11 cellular contexts compared by ENCODE assay signal in the genomic region with DNA sequence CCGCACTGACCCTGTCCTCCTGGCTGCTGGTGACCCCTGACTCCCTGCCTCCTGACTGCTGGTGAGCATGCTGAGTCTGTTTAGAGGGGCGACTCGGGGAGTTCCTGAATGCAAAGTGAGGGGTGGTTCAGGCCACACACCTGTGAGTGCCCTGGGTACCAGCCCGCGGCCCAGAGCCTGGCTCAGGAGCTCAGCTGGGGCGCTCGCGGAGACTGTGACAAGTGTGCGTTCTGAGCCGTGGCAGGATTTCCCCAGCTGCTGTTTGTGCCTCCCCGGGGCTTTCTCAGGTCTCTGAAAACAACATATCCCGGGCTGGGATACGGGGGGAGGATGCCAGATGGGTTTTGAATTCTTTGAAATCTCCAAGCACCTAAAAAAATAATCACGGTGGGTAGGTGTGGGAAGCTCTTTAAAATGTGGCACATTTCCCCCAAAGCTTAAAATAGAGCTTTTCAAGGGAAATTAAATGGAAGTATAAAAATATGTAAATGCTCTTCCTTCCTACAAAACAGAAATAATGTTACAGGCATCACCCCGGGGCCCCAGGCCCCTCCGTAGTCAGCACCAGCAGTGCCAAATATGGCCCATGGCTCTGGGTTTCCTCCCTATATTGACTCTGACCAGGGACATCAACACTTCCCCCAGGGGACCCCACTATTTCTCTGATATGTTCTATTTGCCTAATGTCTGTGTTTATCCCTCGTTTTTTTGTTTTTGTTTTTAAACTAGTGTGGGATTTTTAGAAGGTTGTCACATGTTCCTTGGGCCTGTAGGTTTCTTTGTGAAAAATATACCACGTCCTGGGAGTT. TPM values are rescaled to one million over a fixed set of nuclear protein-coding genes. Genes with fewer than 3 reads are reported as not detected.
A peak's percentile ranks its signal among the peaks of the same experiment; 100 is the strongest.
DNase-seq lines count a peak whose midpoint lies in the region; ATAC-seq, FAIRE-seq and TF ChIP-seq lines count a peak whose summit lies in the region.
"Had no signal": no experiment of that assay in that cellular context is flagged by ENCODE, and none has a peak within 500 bp of the region (broad histone marks: within the 10 kb centered on the region; RNA-seq: fewer than 3 reads in every experiment).

No MANE protein-coding gene starts in this region.

- no peaks in the 10 kb centered on the region for H3K36me3 ChIP-seq in spleen
- H3K36me3 ChIP-seq: adrenal gland had no signal

- H3K4me3 ChIP-seq in spleen, result peak overlapping the region in 1 of 8 donors; percentile 31
- H3K4me3 ChIP-seq: adrenal gland had no signal

- peak; percentile 65 for ATAC-seq in HG03159 (IDR thresholded peaks at IDR 0.05; ENCODE audit: unreplicated experiment)
- no peak for ATAC-seq in GM18519 (IDR thresholded peaks at IDR 0.05; ENCODE audit: low FRiP score, unreplicated experiment)

- H3K27ac ChIP-seq in spleen, result peak overlapping the region; percentile 21 to 90 (median 80)
- H3K27ac ChIP-seq: adrenal gland had no signal

- peak; percentile 86 for FAIRE-seq in GM12892 (lab: Jason Lieb, UNC)

- intact Hi-C loops in spleen (cut with DNase I; ENCODE audit: low total_unique reads), result no loop called here

- no peak for TF ChIP-seq POLR2A in GM12892 (IDR thresholded peaks at IDR 0.05; ENCODE audit: low read depth, low read length)
- TF ChIP-seq POLR2A in spleen (IDR thresholded peaks at IDR 0.05), result no peak

- peaks cover 4 to 85% (median 41%) of the 10 kb centered on the region in 6 donors for H3K4me1 ChIP-seq in spleen
- H3K4me1 ChIP-seq: adrenal gland had no signal

- 31 to 50% (median 47%) methylated on average over 13 to 18 of the region's 18 CpGs for WGBS in spleen, 5 donors

- no peaks in the 10 kb centered on the region for H3K9me3 ChIP-seq in spleen
- H3K9me3 ChIP-seq: adrenal gland had no signal

- H3K27me3 ChIP-seq in spleen (replicated peaks in 1 of 7), result no peaks in the 10 kb centered on the region
- H3K27me3 ChIP-seq: adrenal gland had no signal

- DNase-seq in GM12892 (ENCODE audit: insufficient read length) (peak; percentile 65), spleen (peak; percentile 94), retina (no peak), NCI-H1105 (lab: John Stamatoyannopoulos, UW) (no peak), NCI-H510A treated with DMSO at 0.1 percent for 48 hours (lab: John Stamatoyannopoulos, UW) (no peak)
- peak; percentile 56 for DNase-seq in activated T-cell treated with anti-CD3 and anti-CD28 coated beads, Interleukin-2, amount 50 U/mL, for 1 hour
- DNase-seq: DMS79 treated with DMSO at 0.1 percent for 48 hours had no signal

- TF ChIP-seq CTCF in spleen (IDR thresholded peaks at IDR 0.05 in 8 of 11, conservative IDR thresholded peaks at IDR 0.05 in 3 of 11), result no peak

RNA-seq across cellular contexts. Expression of gene TAGAP, which starts 49.9 kb away (rescaled TPM):
- 7.1 TPM for polyA plus RNA-seq in GM12892 (2012; ENCODE audit: missing spikeins)
- 10 to 100 TPM; 39.6 to 63.9 (median 49.2) TPM for total RNA-seq in spleen
- 10 to 100 TPM; 13.6 to 21.9 (median 15.7) TPM for polyA plus RNA-seq in spleen
- total RNA-seq: progenitor cell of endocrine pancreas had no signal

Comparison
In these comparisons a context has a peak if more than half of its experiments do, and no peak if none do; other contexts are left out.
1. DNase-seq: peak in GM12892 (single experiment), activated T-cell treated with anti-CD3 and anti-CD28 coated beads, Interleukin-2, amount 50 U/mL, for 1 hour (single experiment) and spleen (single experiment); none in retina (single experiment), NCI-H1105 (single experiment) and NCI-H510A treated with DMSO at 0.1 percent for 48 hours (single experiment).